Comparison of ENCODE assay signal across 19 cellular contexts in genomic region chr11:69834251-69834650, GRCh38. TPM values are rescaled to one million over a fixed set of nuclear protein-coding genes. Genes with fewer than 3 reads are reported as not detected.
A peak's percentile ranks its signal among the peaks of the same experiment; 100 is the strongest.
DNase-seq lines count a peak whose midpoint lies in the region; TF ChIP-seq lines count a peak whose summit lies in the region.
"Had no signal": no experiment of that assay in that cellular context is flagged by ENCODE, and none has a peak within 500 bp of the region (broad histone marks: within the 10 kb centered on the region; RNA-seq: fewer than 3 reads in every experiment).

No MANE protein-coding gene starts in this region.

- no peak for TF ChIP-seq CTCF in GM13976 (IDR thresholded peaks at IDR 0.05; ENCODE audit: borderline replicate concordance, control extremely low read depth, extremely low read depth, insufficient read depth, missing control alignments)
- TF ChIP-seq CTCF in H9 (conservative IDR thresholded peaks at IDR 0.05), result no peak

- no peak overlapping the region for H2AFZ ChIP-seq in H9 (ENCODE audit: low read length)

- no peaks in the 10 kb centered on the region for H4K20me1 ChIP-seq in H9 (ENCODE audit: control insufficient read depth, insufficient read depth, insufficient read length)
- H4K20me1 ChIP-seq: BLaER1 had no signal

- no peak overlapping the region for H4K5ac ChIP-seq in H9 (ENCODE audit: insufficient read length, low read depth, low read length)

- H3K9ac ChIP-seq in H9 (ENCODE audit: extremely low read depth, insufficient read length, low read length), result no peak overlapping the region
- H3K9ac ChIP-seq: BLaER1 had no signal

- no peak overlapping the region for H3K27ac Mint-ChIP-seq in H9
- H3K27ac Mint-ChIP-seq: CD4-positive, alpha-beta T cell; IgD-negative memory B cell had no signal

- in situ Hi-C loops in GM13976 (cut with MboI; ENCODE audit: low sequenced_read_pairs, unreplicated experiment), result no loop called here

- no peak overlapping the region for H4K8ac ChIP-seq in H9 (replicated peaks; ENCODE audit: insufficient read length, low read depth, low read length)

- intact Hi-C loops in posterior vena cava (cut with DNase I), result no loop called here

- H3T11ph ChIP-seq in H9 (ENCODE audit: low read length), result no peak overlapping the region

- H3K4me1 Mint-ChIP-seq in H9, result peaks cover 17 to 30% of the 10 kb centered on the region in 2 experiments
- H3K4me1 Mint-ChIP-seq: IgD-negative memory B cell had no signal

- no peaks in the 10 kb centered on the region for H3K27me3 ChIP-seq in H9 (ENCODE audit: insufficient read depth, low read length)

- no peak overlapping the region for H3K14ac ChIP-seq in H9 (ENCODE audit: insufficient read depth, low read length)

- no peaks in the 10 kb centered on the region for H3K23me2 ChIP-seq in H9 (ENCODE audit: insufficient read length, low read depth, low read length, poor library complexity, severe bottlenecking)

- no peak overlapping the region for H3K4me3 Mint-ChIP-seq in H9
- H3K4me3 Mint-ChIP-seq: CD4-positive, alpha-beta T cell; IgD-negative memory B cell had no signal

- H3K27me3 Mint-ChIP-seq in H9 (ENCODE audit: low read depth), result peaks cover 22% of the 10 kb centered on the region

- H3K4me2 ChIP-seq in H9 (ENCODE audit: insufficient read depth, insufficient read length, low read length), result no peak overlapping the region

- no peak overlapping the region for H3K18ac ChIP-seq in H9 (ENCODE audit: insufficient read length, low read depth, low read length)

- H4K91ac ChIP-seq in H9 (ENCODE audit: insufficient read length, low read depth, low read length), result no peak overlapping the region

- no peak overlapping the region for H2BK12ac ChIP-seq in H9 (ENCODE audit: insufficient read length, low read depth, low read length)

- H3K27ac ChIP-seq in H9 (ENCODE audit: insufficient read length, low read depth, low read length), result no peak overlapping the region
- H3K27ac ChIP-seq: BLaER1 had no signal

- H3K9me3 Mint-ChIP-seq in H9, result no peaks in the 10 kb centered on the region
- H3K9me3 Mint-ChIP-seq: CD4-positive, alpha-beta T cell; IgD-negative memory B cell had no signal

- no peak overlapping the region for H2AK5ac ChIP-seq in H9 (ENCODE audit: insufficient read length, low read length)

- H3K79me1 ChIP-seq in H9 (ENCODE audit: insufficient read depth, low read depth, low read length, poor library complexity, severe bottlenecking), result no peaks in the 10 kb centered on the region

- H3K4ac ChIP-seq in H9 (ENCODE audit: low read depth, low read length), result no peak overlapping the region

- no peaks in the 10 kb centered on the region for H3K79me2 ChIP-seq in H9 (ENCODE audit: insufficient read depth, low read length)

- no peak overlapping the region for H3K56ac ChIP-seq in H9 (ENCODE audit: insufficient read length, low read depth, low read length)

- no peak overlapping the region for H3K23ac ChIP-seq in H9 (ENCODE audit: insufficient read length, low read depth, low read length)

- no peak overlapping the region for H2BK5ac ChIP-seq in H9 (ENCODE audit: insufficient read length, low read length)

- no peak overlapping the region for H2BK20ac ChIP-seq in H9 (ENCODE audit: low read depth, low read length, poor library complexity, severe bottlenecking)

- H3K36me3 Mint-ChIP-seq in H9 (ENCODE audit: insufficient read depth in 1 of 3, low read depth in 3 of 3), result no peaks in the 10 kb centered on the region
- H3K36me3 Mint-ChIP-seq: IgD-negative memory B cell had no signal

- DNase-seq in AG20443 (ENCODE audit: low spot score), result peak; percentile 6
- peak; percentile 17 for DNase-seq in GM13976 (ENCODE audit: low spot score)
- peak; percentile 37 for DNase-seq in islet precursor cell
- DNase-seq in posterior vena cava (ENCODE audit: low spot score), result peak; percentile 47
- no peak for DNase-seq in NCI-H1417 (lab: John Stamatoyannopoulos, UW)
- no peak for DNase-seq in NCI-H1092 treated with DMSO at 0.1 percent for 48 hours (lab: John Stamatoyannopoulos, UW)
- DNase-seq in H9, result no peak
- DNase-seq: COR-L47, DMS79, NCI-H1105 treated with DMSO at 0.1 percent for 48 hours, NCI-H1694 treated with DMSO at 0.1 percent for 48 hours, NCI-H2081 treated with DMSO at 0.1 percent for 48 hours, NCI-H2171 treated with DMSO at 0.1 percent for 48 hours, NCI-H524 treated with DMSO at 0.1 percent for 48 hours, NCI-H82, SIG-M5 had no signal

- H2BK120ac ChIP-seq in H9 (ENCODE audit: low read depth, low read length, poor library complexity, severe bottlenecking), result no peak overlapping the region

- H3K4me1 ChIP-seq in H9 (ENCODE audit: insufficient read depth, low read length), result no peaks in the 10 kb centered on the region

- no peak overlapping the region for H2BK15ac ChIP-seq in H9 (ENCODE audit: low read depth, low read length)

- WGBS in H9 (ENCODE audit: extremely low coverage, insufficient read length, low lambda C conversion rate), result no CpG with 5 or more reads among the region's 12 CpGs

- H3K9me3 ChIP-seq in H9 (ENCODE audit: control insufficient read depth, low read depth, low read length), result no peaks in the 10 kb centered on the region
- H3K9me3 ChIP-seq: BLaER1 had no signal

RNA-seq across cellular contexts. Expression of gene FGF3, which starts 15.0 kb away (rescaled TPM):
- total RNA-seq in posterior vena cava (not detected), H9 (2021) (not detected in 2 replicates)
- total RNA-seq: CD4-positive, alpha-beta T cell had no signal

RNA-seq across cellular contexts. Expression of gene FGF4, which starts 59.1 kb away (rescaled TPM):
- total RNA-seq in posterior vena cava (not detected), H9 (2021) (0.59 and 0.68 TPM in 2 replicates)
- total RNA-seq: CD4-positive, alpha-beta T cell had no signal

Comparison
In these comparisons a context has a peak if more than half of its experiments do, and no peak if none do; other contexts are left out.
1. DNase-seq: peak in AG20443 (single experiment), GM13976 (single experiment), islet precursor cell (single experiment) and posterior vena cava (single experiment); none in NCI-H1417 (0 of 3), NCI-H1092 treated with DMSO at 0.1 percent for 48 hours (single experiment) and H9 (single experiment).